In the genomic region with DNA sequence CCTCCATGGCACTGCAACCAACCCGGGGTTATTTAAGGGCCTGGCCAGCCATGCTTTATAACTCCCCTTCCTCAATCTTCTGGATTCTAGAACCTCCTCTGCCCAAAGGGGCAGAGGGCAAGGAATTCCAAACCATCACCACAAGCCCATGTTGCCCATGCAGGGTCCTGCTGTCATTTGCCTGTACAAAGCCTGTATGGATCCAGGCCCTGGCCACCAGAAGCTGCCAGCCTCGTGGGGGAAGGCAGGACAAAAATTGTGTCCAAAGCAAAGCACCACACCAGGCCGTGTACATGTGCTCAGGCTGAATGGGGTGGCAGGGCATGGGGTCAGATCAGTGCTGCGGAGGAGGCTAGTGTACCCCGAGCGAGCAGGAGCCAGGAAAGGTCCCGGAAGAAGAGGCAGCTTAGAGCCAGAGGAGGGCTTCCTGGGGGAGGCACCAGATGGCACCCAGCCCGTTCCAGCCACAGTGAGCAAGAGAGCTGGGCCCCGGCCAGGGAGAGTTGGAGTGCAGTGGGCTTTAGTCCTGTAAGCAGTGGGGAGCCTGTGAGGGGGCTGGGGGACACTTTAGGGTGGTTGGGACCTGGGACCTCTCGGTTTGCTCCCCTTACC, we compare ENCODE assay signal across 14 cellular contexts. TPM values are rescaled to one million over a fixed set of nuclear protein-coding genes. Genes with fewer than 3 reads are reported as not detected.
DNase-seq lines count a peak whose midpoint lies in the region; ATAC-seq, FAIRE-seq and TF ChIP-seq lines count a peak whose summit lies in the region.
"Had no signal": no experiment of that assay in that cellular context is flagged by ENCODE, and none has a peak within 500 bp of the region (broad histone marks: within the 10 kb centered on the region; RNA-seq: fewer than 3 reads in every experiment).

No MANE protein-coding gene starts in this region.

- intact Hi-C loops in Caco-2 (cut with micrococcal nuclease; ENCODE audit: unreplicated experiment) (no loop called here), kidney (cut with DNase I) (no loop called here), spleen (cut with DNase I; ENCODE audit: low total_unique reads) (loop anchor here (10.0 kb wide), 1 partner anchor 54 kb away; no protein-coding TSS in a partner anchor)
- intact Hi-C loops in CD8-positive, alpha-beta T cell (cut with DNase I, micrococcal nuclease), result no loop called here

- H3K9me3 Mint-ChIP-seq in Caco-2 (ENCODE audit: unreplicated experiment), result no peaks in the 10 kb centered on the region
- no peaks in the 10 kb centered on the region for H3K9me3 Mint-ChIP-seq in CD8-positive, alpha-beta T cell
- H3K9me3 Mint-ChIP-seq: activated CD4-positive, alpha-beta T cell treated with anti-CD3 and anti-CD28 coated beads, Interleukin-2, amount 10 ng/mL, durations not matched to agents 7 days and 5 days; T-helper 1 cell treated with Interleukin-12 subunit alpha and Interleukin-12 subunit beta and Interleukin-4 antibody, amounts not matched to agents 30 μg/mL and 1 μg/mL, for 36 hours had no signal

- H3K27ac Mint-ChIP-seq in Caco-2 (ENCODE audit: unreplicated experiment), result peak overlapping the region; percentile 65
- no peak overlapping the region for H3K27ac Mint-ChIP-seq in CD8-positive, alpha-beta T cell
- H3K27ac Mint-ChIP-seq: activated CD4-positive, alpha-beta T cell treated with anti-CD3 and anti-CD28 coated beads, Interleukin-2, amount 10 ng/mL, durations not matched to agents 7 days and 5 days had no signal

- H3K9me3 ChIP-seq in Caco-2 (no peaks in the 10 kb centered on the region), kidney (ENCODE audit: control insufficient read depth in 1 of 2, low read length in 2 of 2) (no peaks in the 10 kb centered on the region), spleen (no peaks in the 10 kb centered on the region)
- no peaks in the 10 kb centered on the region for H3K9me3 ChIP-seq in CD8-positive, alpha-beta T cell (ENCODE audit: low read length)
- H3K9me3 ChIP-seq: BLaER1 treated with 17β-estradiol and CSF1 and Interleukin-3, amounts not matched to agents 10 nM and 100 nM had no signal

- peak overlapping the region; percentile 54 for H3K27ac ChIP-seq in angular gyrus (ENCODE audit: low read depth, low read length)
- peak overlapping the region; percentile 69 to 82 for H3K27ac ChIP-seq in kidney (ENCODE audit: low read depth in 2 of 2, low read length in 2 of 2)
- peak overlapping the region; percentile 49 to 88 (median 78) for H3K27ac ChIP-seq in spleen
- H3K27ac ChIP-seq in CD8-positive, alpha-beta T cell (ENCODE audit: low read depth, low read length), result no peak overlapping the region
- H3K27ac ChIP-seq: BLaER1 treated with 17β-estradiol and CSF1 and Interleukin-3, amounts not matched to agents 10 nM and 100 nM had no signal

- no peak overlapping the region for H3K4me3 ChIP-seq in Caco-2 (ENCODE audit: low read depth, low read length)
- H3K4me3 ChIP-seq in kidney (ENCODE audit: low read length in 2 of 2), result no peak overlapping the region
- H3K4me3 ChIP-seq in spleen, result no peak overlapping the region
- no peak overlapping the region for H3K4me3 ChIP-seq in CD8-positive, alpha-beta T cell (ENCODE audit: low read depth, low read length)
- H3K4me3 ChIP-seq: BLaER1 treated with 17β-estradiol and CSF1 and Interleukin-3, amounts not matched to agents 10 nM and 100 nM had no signal

- H3K4me1 ChIP-seq in Caco-2, result no peaks in the 10 kb centered on the region; the same call in 1 of the 2 replicates
- H3K4me1 ChIP-seq in kidney (ENCODE audit: control insufficient read depth in 1 of 2, insufficient read depth in 1 of 2, low read depth in 1 of 2, low read length in 2 of 2), result peaks cover 25 to 70% of the 10 kb centered on the region in 2 donors
- H3K4me1 ChIP-seq in spleen, result peaks cover 44 to 100% (median 89%) of the 10 kb centered on the region in 6 donors
- H3K4me1 ChIP-seq in CD8-positive, alpha-beta T cell (ENCODE audit: insufficient read depth, low read length), result no peaks in the 10 kb centered on the region

- no TSS peak for BruUV-seq in Caco-2 (replicated peaks; lab: Mats Ljungman, UMichigan)

- H3K4me3 Mint-ChIP-seq in Caco-2 (ENCODE audit: unreplicated experiment), result no peak overlapping the region
- H3K4me3 Mint-ChIP-seq in CD8-positive, alpha-beta T cell, result no peak overlapping the region
- H3K4me3 Mint-ChIP-seq: activated CD4-positive, alpha-beta T cell treated with anti-CD3 and anti-CD28 coated beads, Interleukin-2, amount 10 ng/mL, durations not matched to agents 7 days and 5 days; T-helper 1 cell treated with Interleukin-12 subunit alpha and Interleukin-12 subunit beta and Interleukin-4 antibody, amounts not matched to agents 30 μg/mL and 1 μg/mL, for 36 hours had no signal

- FAIRE-seq in kidney (lab: Jason Lieb, UNC), result no peak
- FAIRE-seq: small intestine had no signal

- in situ Hi-C loops in G401 (cut with HindIII; ENCODE audit: low sequenced_read_pairs), result no loop called here

- TF ChIP-seq CTCF in Caco-2 (IDR thresholded peaks at IDR 0.05; ENCODE audit: insufficient read depth in 1 of 2, low read depth in 1 of 2, low read length in 1 of 2, severe bottlenecking in 1 of 2, unreplicated experiment in 1 of 2) (no peak), kidney (IDR thresholded peaks at IDR 0.05; ENCODE audit: borderline replicate concordance, extremely low read depth, insufficient read depth) (no peak), spleen (IDR thresholded peaks at IDR 0.05 in 8 of 11, conservative IDR thresholded peaks at IDR 0.05 in 3 of 11) (no peak)
- no peak for TF ChIP-seq CTCF in CD8-positive, alpha-beta T cell (IDR thresholded peaks at IDR 0.05)

- H3K27me3 Mint-ChIP-seq in Caco-2 (ENCODE audit: insufficient read depth, unreplicated experiment), result no peaks in the 10 kb centered on the region
- H3K27me3 Mint-ChIP-seq in CD8-positive, alpha-beta T cell (ENCODE audit: low read depth), result no peaks in the 10 kb centered on the region
- H3K27me3 Mint-ChIP-seq: activated CD4-positive, alpha-beta T cell treated with anti-CD3 and anti-CD28 coated beads, Interleukin-2, amount 10 ng/mL, durations not matched to agents 7 days and 5 days had no signal

- peaks cover 12% of the 10 kb centered on the region for H3K4me1 Mint-ChIP-seq in Caco-2 (ENCODE audit: low read depth, unreplicated experiment)
- no peaks in the 10 kb centered on the region for H3K4me1 Mint-ChIP-seq in CD8-positive, alpha-beta T cell (ENCODE audit: low read depth)
- H3K4me1 Mint-ChIP-seq: activated CD4-positive, alpha-beta T cell treated with anti-CD3 and anti-CD28 coated beads, Interleukin-2, amount 10 ng/mL, durations not matched to agents 7 days and 5 days had no signal

- POLR2A ChIA-PET in Caco-2 (lab: Charles Lee), result no interaction called here
- POLR2A ChIA-PET in CD8-positive, alpha-beta T cell (lab: Charles Lee), result no interaction called here

- WGBS in spleen, 5 donors, result 55 to 77% (median 71%) methylated on average over 9 to 10 of the region's 10 CpGs

- H3K36me3 ChIP-seq in Caco-2 (ENCODE audit: control insufficient read depth, insufficient read depth, low read length) (peaks cover 29% of the 10 kb centered on the region), kidney (ENCODE audit: control insufficient read depth in 1 of 2, insufficient read depth in 2 of 2, low read length in 2 of 2) (peaks cover 62 to 92% of the 10 kb centered on the region in 2 donors), spleen (peaks cover 4 to 100% (median 99%) of the 10 kb centered on the region in 6 donors)
- H3K36me3 ChIP-seq in CD8-positive, alpha-beta T cell (ENCODE audit: insufficient read depth, low read length), result no peaks in the 10 kb centered on the region

- CTCF ChIA-PET in Caco-2 (lab: Charles Lee), result no interaction called here
- CTCF ChIA-PET in CD8-positive, alpha-beta T cell (lab: Charles Lee), result no interaction called here

- DNase-seq in Caco-2, result no peak
- peak; percentile 75 for DNase-seq in kidney
- DNase-seq in spleen, result no peak
- DNase-seq in DMS153 treated with DMSO at 0.1 percent for 48 hours (lab: John Stamatoyannopoulos, UW; ENCODE audit: unreplicated experiment), result no peak
- DNase-seq in CD8-positive, alpha-beta T cell, result no peak
- DNase-seq in central memory CD4-positive, alpha-beta T cell, result no peak
- DNase-seq in G401 (ENCODE audit: low spot score), result no peak
- DNase-seq: activated CD4-positive, alpha-beta T cell treated with anti-CD3 and anti-CD28 coated beads, Interleukin-2, amount 10 ng/mL, durations not matched to agents 7 days and 5 days; activated gamma-delta T cell; H7; small intestine had no signal

- H3K36me3 Mint-ChIP-seq in Caco-2 (ENCODE audit: insufficient read depth, unreplicated experiment), result peaks cover 100% of the 10 kb centered on the region
- H3K36me3 Mint-ChIP-seq in CD8-positive, alpha-beta T cell, result peaks cover 70% of the 10 kb centered on the region

- H3K9ac ChIP-seq in kidney (ENCODE audit: low read length in 2 of 2), result peak overlapping the region in 1 of 2 donors; percentile 31

- H3K27me3 ChIP-seq in Caco-2 (replicated peaks; ENCODE audit: control insufficient read depth, insufficient read depth, low read length), result no peaks in the 10 kb centered on the region
- H3K27me3 ChIP-seq in spleen (replicated peaks in 1 of 7), result no peaks in the 10 kb centered on the region
- no peaks in the 10 kb centered on the region for H3K27me3 ChIP-seq in CD8-positive, alpha-beta T cell (ENCODE audit: insufficient read depth, low read length)
- H3K27me3 ChIP-seq: BLaER1 treated with 17β-estradiol and CSF1 and Interleukin-3, amounts not matched to agents 10 nM and 100 nM had no signal

- no peak for TF ChIP-seq POLR2A in spleen (IDR thresholded peaks at IDR 0.05)

- no peak for ATAC-seq in CD8-positive, alpha-beta T cell

RNA-seq across cellular contexts. Expression of a gene that starts 35.8 kb away (rescaled TPM):
- total RNA-seq in Caco-2 (2022) (8.8 and 11.0 TPM in 2 replicates), kidney (31.1 TPM), spleen (10 to 100 TPM in 5 of 7 donors, 1 to 10 TPM in 2; 9.0 to 25.6 (median 12.6) TPM)
- polyA plus RNA-seq in kidney (ENCODE audit: insufficient read depth, low read depth, low replicate concordance) (27.1 TPM), spleen (10 to 100 TPM; 15.2 to 33.3 (median 29.1) TPM)
- total RNA-seq in CD8-positive, alpha-beta T cell, result 1 to 10 TPM; 2.7 to 3.2 TPM
- 5.3 and 5.8 TPM in 2 replicates for total RNA-seq in G401 (2014; rRNA removed; shearing (Covaris generic))
